In the genomic region with DNA sequence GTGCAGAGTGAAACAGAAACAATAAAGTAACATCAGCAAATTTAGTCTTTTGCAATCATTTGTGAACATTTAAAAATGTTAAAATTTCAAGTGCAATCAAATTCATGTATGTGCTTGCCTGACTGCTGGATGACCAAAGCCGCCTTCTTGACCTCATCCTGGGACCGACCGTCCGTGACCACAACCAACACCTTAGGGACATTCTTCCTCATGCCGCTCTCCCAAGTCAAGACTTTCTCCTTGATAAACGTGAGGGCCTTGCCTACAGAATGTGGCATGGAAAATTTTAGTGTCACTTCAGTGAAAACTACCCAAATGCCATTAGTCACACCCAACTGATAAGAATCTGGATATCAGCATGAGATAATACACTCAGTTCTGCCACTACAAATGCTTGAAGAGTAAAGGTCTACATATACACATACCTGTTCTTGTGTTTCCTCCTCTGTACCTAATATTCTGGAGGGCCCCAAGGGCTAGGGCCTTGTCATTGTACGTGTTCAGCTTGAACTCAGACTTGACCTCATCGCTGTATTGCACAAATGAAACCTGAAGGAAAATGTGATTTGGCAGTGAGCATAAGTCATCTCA, we compare ENCODE assay signal across 23 cellular contexts.
"Had no signal": no experiment of that assay in that cellular context is flagged by ENCODE, and none has a peak within 500 bp of the region (broad histone marks: within the 10 kb centered on the region; RNA-seq: fewer than 3 reads in every experiment).

No MANE protein-coding gene starts in this region.

- H3K4me1 ChIP-seq: prostate gland had no signal

- H3K4me3 ChIP-seq: mucosa of descending colon, prostate gland, uterus had no signal

- H3K9me3 Mint-ChIP-seq: activated CD4-positive, alpha-beta T cell treated with anti-CD3 and anti-CD28 coated beads, Interleukin-2, amount 10 ng/mL, durations not matched to agents 24 days and 14 days; activated T-cell treated with anti-CD3 and anti-CD28 coated beads, Interleukin-2, amount 50 U/mL, for 24 hours; activated T-helper 2 cell treated with anti-CD3 and anti-CD28 coated beads, Interferon-gamma antibody, Interleukin-2, Interleukin-4, amounts not matched to agents 10 μg/mL and 5 μg/mL and 100 μg/mL, durations not matched to agents 14 hours and 24 hours and 36 hours; brain; endodermal cell; neural crest cell; stimulated activated effector memory CD8-positive, alpha-beta T cell treated with anti-CD3 and anti-CD28 coated beads, Interleukin-12 subunit alpha, Interleukin-12 subunit beta, amount 100 ng/mL, for 72 hours; T-helper 2 cell treated with Interferon-gamma antibody and Interleukin-4, amounts not matched to agents 5 μg/mL and 100 μg/mL, for 36 hours had no signal

- H3K4me1 Mint-ChIP-seq: activated CD4-positive, alpha-beta T cell treated with anti-CD3 and anti-CD28 coated beads, Interleukin-2, amount 10 ng/mL, durations not matched to agents 24 days and 14 days; brain; naive B cell; neural crest cell; stimulated activated effector memory CD8-positive, alpha-beta T cell treated with anti-CD3 and anti-CD28 coated beads, Interleukin-12 subunit alpha, Interleukin-12 subunit beta, amount 100 ng/mL, for 72 hours had no signal

- H3K27ac Mint-ChIP-seq: activated CD4-positive, alpha-beta T cell treated with anti-CD3 and anti-CD28 coated beads, Interleukin-2, amount 10 ng/mL, durations not matched to agents 24 days and 14 days; activated CD8-positive, alpha-beta T cell treated with anti-CD3 and anti-CD28 coated beads, Interleukin-2, amount 10 ng/mL, durations not matched to agents 7 days and 5 days; activated T-cell treated with anti-CD3 and anti-CD28 coated beads, Interleukin-2, amount 50 U/mL, for 24 hours; activated T-helper 2 cell treated with anti-CD3 and anti-CD28 coated beads, Interferon-gamma antibody, Interleukin-2, Interleukin-4, amounts not matched to agents 10 μg/mL and 5 μg/mL and 100 μg/mL, durations not matched to agents 14 hours and 24 hours and 36 hours; brain; endodermal cell; naive B cell; stimulated activated effector memory CD8-positive, alpha-beta T cell treated with anti-CD3 and anti-CD28 coated beads, Interleukin-12 subunit alpha, Interleukin-12 subunit beta, amount 100 ng/mL, for 72 hours; T-helper 2 cell treated with Interferon-gamma antibody and Interleukin-4, amounts not matched to agents 5 μg/mL and 100 μg/mL, for 36 hours had no signal

- H3K4me3 Mint-ChIP-seq: activated CD4-positive, alpha-beta T cell treated with anti-CD3 and anti-CD28 coated beads, Interleukin-2, amount 10 ng/mL, durations not matched to agents 24 days and 14 days; activated CD8-positive, alpha-beta T cell treated with anti-CD3 and anti-CD28 coated beads, Interleukin-2, amount 10 ng/mL, durations not matched to agents 7 days and 5 days; activated T-cell treated with anti-CD3 and anti-CD28 coated beads, Interleukin-2, amount 50 U/mL, for 24 hours; brain; endodermal cell; naive B cell; neural crest cell; stimulated activated effector memory CD8-positive, alpha-beta T cell treated with anti-CD3 and anti-CD28 coated beads, Interleukin-12 subunit alpha, Interleukin-12 subunit beta, amount 100 ng/mL, for 72 hours; T-helper 2 cell treated with Interferon-gamma antibody and Interleukin-4, amounts not matched to agents 5 μg/mL and 100 μg/mL, for 36 hours had no signal

- H3K27ac ChIP-seq: epithelial cell of prostate, prostate gland, uterus had no signal

- H3K27me3 Mint-ChIP-seq: activated CD4-positive, alpha-beta T cell treated with anti-CD3 and anti-CD28 coated beads, Interleukin-2, amount 10 ng/mL, durations not matched to agents 24 days and 14 days; brain had no signal

- H3K36me3 Mint-ChIP-seq: naive B cell; stimulated activated effector memory CD8-positive, alpha-beta T cell treated with anti-CD3 and anti-CD28 coated beads, Interleukin-12 subunit alpha, Interleukin-12 subunit beta, amount 100 ng/mL, for 72 hours had no signal

- H3K36me3 ChIP-seq: prostate gland, uterus had no signal

- DNase-seq: activated CD4-positive, CD25-positive, alpha-beta regulatory T cell; activated CD8-positive, alpha-beta T cell treated with anti-CD3 and anti-CD28 coated beads, Interleukin-2, amount 10 ng/mL, durations not matched to agents 7 days and 5 days; activated naive CD4-positive, alpha-beta T cell treated with Interleukin-2 at 50 U/mL for 16 hours; activated T-cell treated with anti-CD3 and anti-CD28 coated beads, Interleukin-2, amount 50 U/mL, for 24 hours; anterior cingulate cortex; endodermal cell; foreskin fibroblast; hippocampal formation; mucosa of descending colon; naive B cell; right cardiac atrium; small intestine; stimulated activated CD4-positive, alpha-beta T cell treated with anti-CD3 and anti-CD28 coated beads, Interleukin-4, amount 100 ng/mL, for 24 hours; uterus had no signal

- H3K9me3 ChIP-seq: mucosa of descending colon, prostate gland, uterus had no signal

- H3K27me3 ChIP-seq: uterus had no signal

- ATAC-seq: activated CD8-positive, alpha-beta T cell treated with anti-CD3 and anti-CD28 coated beads, Interleukin-2, amount 10 ng/mL, durations not matched to agents 7 days and 5 days; left lobe of liver; mucosa of descending colon; right cardiac atrium; stimulated activated effector memory CD8-positive, alpha-beta T cell treated with anti-CD3 and anti-CD28 coated beads, Interleukin-12 subunit alpha, Interleukin-12 subunit beta, amount 100 ng/mL, for 72 hours had no signal
